Comparison of ENCODE assay signal across 7 cellular contexts in genomic region chr10:95133016-95133752, GRCh38.
DNase-seq lines count a peak whose midpoint lies in the region; FAIRE-seq and TF ChIP-seq lines count a peak whose summit lies in the region.

No MANE protein-coding gene starts in this region.

- H3K27ac ChIP-seq in SU-DHL-6 (ENCODE audit: low read depth, low read length) (no peak overlapping the region), adrenal gland (no peak overlapping the region)

- H3K4me1 ChIP-seq in adrenal gland (replicated peaks in 1 of 2): no peaks in the 10 kb centered on the region

- intact Hi-C loops in adrenal gland (cut with DNase I): loop anchor here (5.0 to 10.0 kb wide), 3 partner anchors 109 to 224 kb away; no protein-coding TSS in a partner anchor

- H3K9me3 ChIP-seq in SU-DHL-6 (ENCODE audit: insufficient read depth, low read length) (no peaks in the 10 kb centered on the region), adrenal gland (replicated peaks in 1 of 3) (no peaks in the 10 kb centered on the region)

- H3K27me3 ChIP-seq in SU-DHL-6 (ENCODE audit: low read length) (no peaks in the 10 kb centered on the region), adrenal gland (no peaks in the 10 kb centered on the region)

- no peak overlapping the region for H3K4me2 ChIP-seq in SU-DHL-6 (ENCODE audit: low read depth, low read length, poor library complexity, severe bottlenecking)

- WGBS in adrenal gland, 4 donors: 52 to 58% (median 54%) methylated on average over 4 of the region's 4 CpGs

- no peaks in the 10 kb centered on the region for H3K9me2 ChIP-seq in SU-DHL-6 (replicated peaks; ENCODE audit: insufficient read depth, low read length)

- TF ChIP-seq POLR2A in GM12891 (IDR thresholded peaks at IDR 0.05; ENCODE audit: low read depth, low read length): no peak
- no peak for TF ChIP-seq POLR2A in adrenal gland (IDR thresholded peaks at IDR 0.05)

- H3K4me3 Mint-ChIP-seq in HFFc6: no peak overlapping the region

- FAIRE-seq in GM12891 (lab: Jason Lieb, UNC): peak; percentile 98

- no peak overlapping the region for H3K27ac Mint-ChIP-seq in HFFc6

- peaks cover 1% of the 10 kb centered on the region; the same call in 1 of the 2 replicates for H3K27me3 Mint-ChIP-seq in HFFc6 (ENCODE audit: insufficient read depth)

- no peaks in the 10 kb centered on the region for H3K79me2 ChIP-seq in SU-DHL-6 (ENCODE audit: insufficient read depth, low read length)

- H4K20me1 ChIP-seq in SU-DHL-6 (ENCODE audit: low read depth, low read length): no peaks in the 10 kb centered on the region

- H3K36me3 Mint-ChIP-seq in HFFc6 (ENCODE audit: low read depth): no peaks in the 10 kb centered on the region

- peak; percentile 93 for TF ChIP-seq CTCF in HFFc6 (IDR thresholded peaks at IDR 0.05)
- peak; percentile 42 for TF ChIP-seq CTCF in SU-DHL-6 (IDR thresholded peaks at IDR 0.05; ENCODE audit: insufficient read depth, low read length, poor library complexity, severe bottlenecking)
- TF ChIP-seq CTCF in adrenal gland (IDR thresholded peaks at IDR 0.05): peak; percentile 45 to 81 (median 71)

- no peaks in the 10 kb centered on the region for H3K9me3 Mint-ChIP-seq in HFFc6

- no peaks in the 10 kb centered on the region for H3F3A ChIP-seq in SU-DHL-6 (ENCODE audit: insufficient read depth)

- DNase-seq in GM12891 (ENCODE audit: insufficient read length, low spot score): peak; percentile 20
- DNase-seq in HFFc6: peak; percentile 73
- peak; percentile 79 for DNase-seq in MV-4-11 (lab: John Stamatoyannopoulos, UW)
- DNase-seq in adrenal gland: peak; percentile 64 to 91 (median 82)
- peak; percentile 93 for DNase-seq in iPS DF 19.7 (ENCODE audit: low read depth, low spot score)
- DNase-seq in stimulated activated CD4-positive, alpha-beta T cell treated with anti-CD3 and anti-CD28 coated beads, Interleukin-12 subunit alpha, Interleukin-12 subunit beta, amount 100 ng/mL, for 48 hours (ENCODE audit: low read depth in 2 of 3, low spot score in 1 of 3): peak; percentile 61 to 86 (median 62)

- no peak overlapping the region for H3K9ac ChIP-seq in SU-DHL-6 (ENCODE audit: low read length)

- H3K4me3 ChIP-seq in SU-DHL-6 (ENCODE audit: insufficient read depth, low read length, poor library complexity, severe bottlenecking) (no peak overlapping the region), adrenal gland (no peak overlapping the region)

- H3K36me3 ChIP-seq in SU-DHL-6 (ENCODE audit: low read length): no peaks in the 10 kb centered on the region
- H3K36me3 ChIP-seq in adrenal gland (replicated peaks in 1 of 2): no peaks in the 10 kb centered on the region

- no peaks in the 10 kb centered on the region for H3K4me1 Mint-ChIP-seq in HFFc6 (ENCODE audit: low read depth)

- H2AFZ ChIP-seq in SU-DHL-6 (ENCODE audit: low read depth, low read length, severe bottlenecking): peak overlapping the region; percentile 7

TF ChIP-seq in GM12891, 5 proteins besides CTCF, POLR2A, EP300 and RAD21:
- TF ChIP-seq SPI1 (IDR thresholded peaks at IDR 0.05; ENCODE audit: low read depth, low read length) (no peak), POLR2AphosphoS5 (IDR thresholded peaks at IDR 0.05; ENCODE audit: low read depth, low read length) (no peak), POU2F2 (IDR thresholded peaks at IDR 0.05; ENCODE audit: low read depth, low read length) (no peak), TAF1 (IDR thresholded peaks at IDR 0.05; ENCODE audit: low read depth, low read length) (no peak), PAX5 (IDR thresholded peaks at IDR 0.05; ENCODE audit: insufficient read depth, low read length, severe bottlenecking) (no peak)

Comparison
In these comparisons a context has a peak if more than half of its experiments do, and no peak if none do; other contexts are left out.
1. DNase-seq: peak in every context shown above with its lines; median percentile 93 in iPS DF 19.7; 82 in adrenal gland; 79 in MV-4-11; 73 in HFFc6; 62 in stimulated activated CD4-positive, alpha-beta T cell treated with anti-CD3 and anti-CD28 coated beads, Interleukin-12 subunit alpha, Interleukin-12 subunit beta, amount 100 ng/mL, for 48 hours; 20 in GM12891.
2. CTCF ChIP-seq: peak in every context shown above with its lines; median percentile 93 in HFFc6; 71 in adrenal gland; 42 in SU-DHL-6.